Comparison of ENCODE assay signal across 24 cellular contexts in genomic region chr10:101478956-101479355, GRCh38.
"Had no signal": no experiment of that assay in that cellular context is flagged by ENCODE, and none has a peak within 500 bp of the region (broad histone marks: within the 10 kb centered on the region; RNA-seq: fewer than 3 reads in every experiment).

No MANE protein-coding gene starts in this region.

- DNase-seq: dorsolateral prefrontal cortex; effector CD4-positive, alpha-beta T cell; foreskin fibroblast; gastrocnemius medialis; head of caudate nucleus; left cardiac atrium; left lung; mesendoderm; midbrain; naive thymus-derived CD4-positive, alpha-beta T cell; nucleus accumbens; right cardiac atrium; sigmoid colon; stimulated activated CD4-positive, alpha-beta T cell treated with anti-CD3 and anti-CD28 coated beads, Interleukin-2, amount 100 ng/mL, for 24 hours; stimulated activated CD4-positive, alpha-beta T cell treated with anti-CD3 and anti-CD28 coated beads, Interleukin-4, amount 100 ng/mL, for 24 hours; stimulated activated naive CD4-positive, alpha-beta T cell treated with Interleukin-2 at 50 U/mL for 16 hours; stomach; thyroid gland; trophoblast cell had no signal

- ATAC-seq: esophagus mucosa; gastrocnemius medialis; left cardiac atrium; left lung; naive thymus-derived CD4-positive, alpha-beta T cell; right cardiac atrium; stimulated activated effector memory CD8-positive, alpha-beta T cell treated with anti-CD3 and anti-CD28 coated beads, Interleukin-12 subunit alpha, Interleukin-12 subunit beta, amount 100 ng/mL, for 72 hours had no signal

- H3K27ac ChIP-seq: epithelial cell of prostate, gastrocnemius medialis, left lung, prostate gland, sigmoid colon, stomach, thyroid gland, vagina had no signal

- H3K4me1 ChIP-seq: gastrocnemius medialis, left lung, prostate gland, sigmoid colon, stomach, thyroid gland, vagina had no signal

- H3K27me3 ChIP-seq: dorsolateral prefrontal cortex, gastrocnemius medialis, left lung, sigmoid colon, stomach, thyroid gland, vagina had no signal

- H3K36me3 ChIP-seq: prostate gland, vagina had no signal

- H3K4me3 ChIP-seq: dorsolateral prefrontal cortex, gastrocnemius medialis, left lung, prostate gland, sigmoid colon, stomach, thyroid gland, vagina had no signal

- H3K9me3 ChIP-seq: gastrocnemius medialis, left lung, prostate gland, sigmoid colon, stomach, thyroid gland, vagina had no signal
